In genomic region chr5:39113354-39113953, GRCh38 we compare ENCODE assay signal across 20 cellular contexts.
"Had no signal": no experiment of that assay in that cellular context is flagged by ENCODE, and none has a peak within 500 bp of the region (broad histone marks: within the 10 kb centered on the region; RNA-seq: fewer than 3 reads in every experiment).

No MANE protein-coding gene starts in this region.

- H3K4me1 Mint-ChIP-seq: activated B cell treated with CpG ODN at 0.5 μM for 24 hours, nephron progenitor cell had no signal

- H3K9me3 Mint-ChIP-seq: activated B cell treated with CpG ODN at 0.5 μM for 24 hours; activated CD4-positive, alpha-beta T cell treated with anti-CD3 and anti-CD28 coated beads, Interleukin-2, amount 10 ng/mL, durations not matched to agents 24 days and 14 days; activated naive CD8-positive, alpha-beta T cell treated with anti-CD3 and anti-CD28 coated beads, Interleukin-2, amount 10 ng/mL, durations not matched to agents 7 days and 5 days; activated T-cell treated with anti-CD3 and anti-CD28 coated beads, Interleukin-2, amount 50 U/mL, for 72 hours; nephron progenitor cell had no signal

- H3K27me3 Mint-ChIP-seq: activated CD4-positive, alpha-beta T cell treated with anti-CD3 and anti-CD28 coated beads, Interleukin-2, amount 10 ng/mL, durations not matched to agents 24 days and 14 days; activated naive CD8-positive, alpha-beta T cell treated with anti-CD3 and anti-CD28 coated beads, Interleukin-2, amount 10 ng/mL, durations not matched to agents 7 days and 5 days had no signal

- H3K27me3 ChIP-seq: brain microvascular endothelial cell, gastroesophageal sphincter, heart left ventricle, left lung, thyroid gland had no signal

- H3K4me3 Mint-ChIP-seq: activated B cell treated with CpG ODN at 0.5 μM for 24 hours; activated CD4-positive, alpha-beta T cell treated with anti-CD3 and anti-CD28 coated beads, Interleukin-2, amount 10 ng/mL, durations not matched to agents 24 days and 14 days; activated naive CD8-positive, alpha-beta T cell treated with anti-CD3 and anti-CD28 coated beads, Interleukin-2, amount 10 ng/mL, durations not matched to agents 7 days and 5 days; activated T-cell treated with anti-CD3 and anti-CD28 coated beads, Interleukin-2, amount 50 U/mL, for 72 hours; nephron progenitor cell had no signal

- H3K36me3 ChIP-seq: brain microvascular endothelial cell, gastroesophageal sphincter, thyroid gland had no signal

- FAIRE-seq: endometrium had no signal

- ATAC-seq: activated T-cell treated with anti-CD3 and anti-CD28 coated beads, Interleukin-2, amount 50 U/mL, for 72 hours; gastroesophageal sphincter; heart left ventricle; left lung had no signal

- DNase-seq: activated B cell treated with CpG ODN at 0.5 μM for 24 hours; activated CD4-positive, alpha-beta T cell treated with anti-CD3 and anti-CD28 coated beads, Interleukin-2, amount 10 ng/mL, durations not matched to agents 24 days and 14 days; activated CD8-positive, alpha-beta memory T cell treated with anti-CD3 and anti-CD28 coated beads, Interleukin-2, amount 50 U/mL, for 4 hours; activated effector memory CD4-positive, alpha-beta T cell treated with anti-CD3 and anti-CD28 coated beads, Interleukin-2, amount 50 U/mL, for 16 hours; activated naive CD8-positive, alpha-beta T cell treated with anti-CD3 and anti-CD28 coated beads, Interleukin-2, amount 10 ng/mL, durations not matched to agents 7 days and 5 days; activated T-cell treated with anti-CD3 and anti-CD28 coated beads, Interleukin-2, amount 50 U/mL, for 72 hours; brain microvascular endothelial cell; heart left ventricle; kidney; left lung; nephron progenitor cell; nucleus accumbens; posterior cingulate gyrus; stimulated activated CD4-positive, alpha-beta T cell treated with anti-CD3 and anti-CD28 coated beads, Interleukin-2, amount 100 ng/mL, for 24 hours; stimulated activated naive CD4-positive, alpha-beta T cell treated with Interleukin-2 at 50 U/mL for 16 hours; SW 1271; thyroid gland had no signal

- H3K4me3 ChIP-seq: coronary artery, gastroesophageal sphincter, heart left ventricle, left lung, thyroid gland had no signal

- H3K27ac Mint-ChIP-seq: activated B cell treated with CpG ODN at 0.5 μM for 24 hours; activated CD4-positive, alpha-beta T cell treated with anti-CD3 and anti-CD28 coated beads, Interleukin-2, amount 10 ng/mL, durations not matched to agents 24 days and 14 days; activated naive CD8-positive, alpha-beta T cell treated with anti-CD3 and anti-CD28 coated beads, Interleukin-2, amount 10 ng/mL, durations not matched to agents 7 days and 5 days; activated T-cell treated with anti-CD3 and anti-CD28 coated beads, Interleukin-2, amount 50 U/mL, for 72 hours; nephron progenitor cell had no signal
